23 cellular contexts compared by ENCODE assay signal in genomic region chr4:11632488-11632887, GRCh38.
A peak's percentile ranks its signal among the peaks of the same experiment; 100 is the strongest.
DNase-seq lines count a peak whose midpoint lies in the region; FAIRE-seq and TF ChIP-seq lines count a peak whose summit lies in the region.
"Had no signal": no experiment of that assay in that cellular context is flagged by ENCODE, and none has a peak within 500 bp of the region (broad histone marks: within the 10 kb centered on the region; RNA-seq: fewer than 3 reads in every experiment).

No MANE protein-coding gene starts in this region.

- intact Hi-C loops in lower leg skin (cut with DNase I; ENCODE audit: low total_unique reads): no loop called here
- intact Hi-C loops in esophagus muscularis mucosa (cut with DNase I): no loop called here

- H3K27ac ChIP-seq in keratinocyte (ENCODE audit: control insufficient read depth, insufficient read depth, low read length): peak overlapping the region; percentile 96
- no peak overlapping the region for H3K27ac ChIP-seq in esophagus muscularis mucosa (replicated peaks in 1 of 4)
- H3K27ac ChIP-seq: KMS-11, left lung, suprapubic skin, VCaP had no signal

- TF ChIP-seq POLR2A in lower leg skin (IDR thresholded peaks at IDR 0.05) (no peak), esophagus muscularis mucosa (IDR thresholded peaks at IDR 0.05; ENCODE audit: low read depth) (no peak)

- H3K79me2 ChIP-seq in keratinocyte (ENCODE audit: control insufficient read depth, insufficient read depth, low read length): no peaks in the 10 kb centered on the region

- peak overlapping the region; percentile 69 for H3K4me2 ChIP-seq in keratinocyte (ENCODE audit: control insufficient read depth, extremely low read depth, insufficient read depth, low read depth, low read length)
- H3K4me2 ChIP-seq: KMS-11, SK-N-SH had no signal

- H3K4me3 ChIP-seq in bronchial epithelial cell (ENCODE audit: low read depth, low read length) (no peak overlapping the region), keratinocyte (ENCODE audit: control insufficient read depth in 2 of 3, extremely low read depth in 1 of 3, insufficient read depth in 2 of 3, low read depth in 1 of 3, low read length in 3 of 3) (no peak overlapping the region), lower leg skin (ENCODE audit: low read depth, poor library complexity, severe bottlenecking) (no peak overlapping the region), esophagus muscularis mucosa (no peak overlapping the region)
- H3K4me3 ChIP-seq: left lung, suprapubic skin had no signal

- WGBS in lower leg skin, 2 donors: 53 to 65% methylated on average over 5 to 6 of the region's 6 CpGs
- 93% methylated on average over 6 of the region's 6 CpGs for WGBS in esophagus muscularis mucosa

- TF ChIP-seq CTCF in bronchial epithelial cell (IDR thresholded peaks at IDR 0.05; ENCODE audit: insufficient read depth, low read length, severe bottlenecking) (no peak), keratinocyte (optimal IDR thresholded peaks at IDR 0.05 in 1 of 3, IDR thresholded peaks at IDR 0.05 in 1 of 3, conservative IDR thresholded peaks at IDR 0.05 in 1 of 3; ENCODE audit: extremely low read depth in 1 of 3, insufficient read depth in 2 of 3, low read length in 3 of 3) (no peak), lower leg skin (IDR thresholded peaks at IDR 0.05) (no peak), esophagus muscularis mucosa (IDR thresholded peaks at IDR 0.05) (no peak)

- dilution Hi-C loops in keratinocyte (cut with MboI; ENCODE audit: extremely low pct_ligation_motif_present, low sequenced_read_pairs): no loop called here

- DNase-seq in DMS53 treated with DMSO at 0.1 percent for 48 hours (lab: John Stamatoyannopoulos, UW; ENCODE audit: unreplicated experiment) (peak; percentile 82), M059J (ENCODE audit: low read depth) (peak; percentile 67), bronchial epithelial cell (ENCODE audit: low read depth) (peak; percentile 99), keratinocyte (ENCODE audit: low read depth, low spot score) (peak; percentile 90), lower leg skin (ENCODE audit: low spot score in 2 of 2) (no peak), esophagus muscularis mucosa (ENCODE audit: extremely low spot score) (no peak), inferior parietal cortex (ENCODE audit: extremely low spot score) (no peak)
- DNase-seq in stimulated activated naive CD4-positive, alpha-beta T cell (lab: John Stamatoyannopoulos, UW): no peak
- DNase-seq: activated CD4-positive, alpha-beta T cell treated with anti-CD3 and anti-CD28 coated beads, Interleukin-2, amount 10 ng/mL, durations not matched to agents 24 days and 14 days; activated T-cell treated with anti-CD3 and anti-CD28 coated beads, Interleukin-2, amount 50 U/mL, for 72 hours; aorta; DMS 273 treated with DMSO at 0.1 percent for 48 hours; erythroblast; glutamatergic neuron; left lung; NCI-H1930; NCI-H446; posterior cingulate gyrus; SK-N-SH had no signal

- H4K20me1 ChIP-seq in keratinocyte (ENCODE audit: control insufficient read depth, extremely low read depth, insufficient read depth, low read length): no peaks in the 10 kb centered on the region

- H3K27me3 ChIP-seq in bronchial epithelial cell (ENCODE audit: control insufficient read depth, insufficient read depth, low read length): no peaks in the 10 kb centered on the region
- H3K27me3 ChIP-seq in keratinocyte (ENCODE audit: control insufficient read depth, extremely low read depth, insufficient read depth, low read length): no peaks in the 10 kb centered on the region
- H3K27me3 ChIP-seq in esophagus muscularis mucosa: no peaks in the 10 kb centered on the region
- H3K27me3 ChIP-seq: left lung, suprapubic skin had no signal

- H3K9ac ChIP-seq in keratinocyte (ENCODE audit: control insufficient read depth, extremely low read depth, insufficient read depth, low read length): peak overlapping the region; percentile 74
- H3K9ac ChIP-seq: KMS-11, SK-N-SH had no signal

- no peak for TF ChIP-seq EP300 in esophagus muscularis mucosa (IDR thresholded peaks at IDR 0.05)

- no peaks in the 10 kb centered on the region for H3K9me1 ChIP-seq in keratinocyte (ENCODE audit: control insufficient read depth, extremely low read depth, insufficient read depth, low read length)

- H3K36me3 ChIP-seq in bronchial epithelial cell (ENCODE audit: control insufficient read depth, insufficient read depth, low read length) (no peaks in the 10 kb centered on the region), keratinocyte (ENCODE audit: control insufficient read depth in 2 of 2, extremely low read depth in 1 of 2, insufficient read depth in 2 of 2, low read length in 2 of 2) (no peaks in the 10 kb centered on the region), esophagus muscularis mucosa (no peaks in the 10 kb centered on the region)
- H3K36me3 ChIP-seq: left lung, suprapubic skin had no signal

- FAIRE-seq in bronchial epithelial cell (lab: Jason Lieb, UNC) (peak; percentile 89), keratinocyte (lab: Jason Lieb, UNC) (no peak)
- FAIRE-seq: HTR-8/SVneo had no signal

- H3K4me1 ChIP-seq in keratinocyte (ENCODE audit: control insufficient read depth, extremely low read depth, insufficient read depth, low read length) (peaks cover 68% of the 10 kb centered on the region), esophagus muscularis mucosa (no peaks in the 10 kb centered on the region)
- H3K4me1 ChIP-seq: left lung had no signal

- H3K9me3 ChIP-seq in keratinocyte (ENCODE audit: control insufficient read depth, low read depth, low read length) (no peaks in the 10 kb centered on the region), esophagus muscularis mucosa (no peaks in the 10 kb centered on the region)
- H3K9me3 ChIP-seq: left lung, SK-N-SH, suprapubic skin had no signal

- H2AFZ ChIP-seq in keratinocyte (ENCODE audit: control insufficient read depth, low read length): no peak overlapping the region

Comparison
In these comparisons a context has a peak if more than half of its experiments do, and no peak if none do; other contexts are left out.
1. DNase-seq: peak in DMS53 treated with DMSO at 0.1 percent for 48 hours (single experiment), M059J (single experiment), bronchial epithelial cell (single experiment) and keratinocyte (single experiment); none in stimulated activated naive CD4-positive, alpha-beta T cell (0 of 6), lower leg skin (0 of 2), esophagus muscularis mucosa (single experiment) and inferior parietal cortex (single experiment).